In genomic region chr14:63760014-63760413, GRCh38 we compare ENCODE assay signal across 14 cellular contexts. TPM values are rescaled to one million over a fixed set of nuclear protein-coding genes. Genes with fewer than 3 reads are reported as not detected.
A peak's percentile ranks its signal among the peaks of the same experiment; 100 is the strongest.
DNase-seq lines count a peak whose midpoint lies in the region; ATAC-seq and TF ChIP-seq lines count a peak whose summit lies in the region.
"Had no signal": no experiment of that assay in that cellular context is flagged by ENCODE, and none has a peak within 500 bp of the region (broad histone marks: within the 10 kb centered on the region; RNA-seq: fewer than 3 reads in every experiment).

No MANE protein-coding gene starts in this region.

- WGBS in SK-N-SH (ENCODE audit: low lambda C conversion rate): 92% methylated on average over 1 of the region's 1 CpG

- no peak for TF ChIP-seq CTCF in SK-N-SH (IDR thresholded peaks at IDR 0.05)

- H3K4me3 Mint-ChIP-seq in T-helper 1 cell treated with Interleukin-12 subunit alpha and Interleukin-12 subunit beta and Interleukin-4 antibody, amounts not matched to agents 30 μg/mL and 1 μg/mL, for 36 hours: peak overlapping the region; percentile 77
- H3K4me3 Mint-ChIP-seq in stimulated activated effector memory CD8-positive, alpha-beta T cell treated with anti-CD3 and anti-CD28 coated beads, Interleukin-12 subunit alpha, Interleukin-12 subunit beta, amount 100 ng/mL, for 72 hours: peak overlapping the region; percentile 58

- H3K36me3 ChIP-seq in SK-N-SH (replicated peaks in 1 of 2; ENCODE audit: control insufficient read depth in 1 of 2, insufficient read depth in 2 of 2, low read length in 1 of 2): no peaks in the 10 kb centered on the region
- H3K36me3 ChIP-seq: brain microvascular endothelial cell had no signal

- H3K4me2 ChIP-seq in SK-N-SH: no peak overlapping the region

- no peaks in the 10 kb centered on the region for H3K9me3 Mint-ChIP-seq in T-helper 1 cell treated with Interleukin-12 subunit alpha and Interleukin-12 subunit beta and Interleukin-4 antibody, amounts not matched to agents 30 μg/mL and 1 μg/mL, for 36 hours
- no peaks in the 10 kb centered on the region for H3K9me3 Mint-ChIP-seq in stimulated activated effector memory CD8-positive, alpha-beta T cell treated with anti-CD3 and anti-CD28 coated beads, Interleukin-12 subunit alpha, Interleukin-12 subunit beta, amount 100 ng/mL, for 72 hours

- TF ChIP-seq EP300 in SK-N-SH (IDR thresholded peaks at IDR 0.05; ENCODE audit: borderline replicate concordance in 1 of 2, low read depth in 1 of 2, low read length in 1 of 2): no peak

- DNase-seq in SK-N-SH (no peak), NCI-H748 (lab: John Stamatoyannopoulos, UW; ENCODE audit: unreplicated experiment) (no peak), caudate nucleus (lab: John Stamatoyannopoulos, UW) (no peak)
- DNase-seq in stimulated activated effector memory CD8-positive, alpha-beta T cell treated with anti-CD3 and anti-CD28 coated beads, Interleukin-12 subunit alpha, Interleukin-12 subunit beta, amount 100 ng/mL, for 72 hours (ENCODE audit: low spot score in 2 of 2): no peak
- DNase-seq: activated CD4-positive, alpha-beta T cell treated with anti-CD3 and anti-CD28 coated beads for 1 hour; brain microvascular endothelial cell had no signal

- peak overlapping the region; percentile 93 for H3K27ac Mint-ChIP-seq in T-helper 1 cell treated with Interleukin-12 subunit alpha and Interleukin-12 subunit beta and Interleukin-4 antibody, amounts not matched to agents 30 μg/mL and 1 μg/mL, for 36 hours
- peak overlapping the region; percentile 44 for H3K27ac Mint-ChIP-seq in stimulated activated effector memory CD8-positive, alpha-beta T cell treated with anti-CD3 and anti-CD28 coated beads, Interleukin-12 subunit alpha, Interleukin-12 subunit beta, amount 100 ng/mL, for 72 hours

- POLR2A ChIA-PET in SK-N-SH (lab: Yijun Ruan, JAX): no interaction called here

- H3F3A ChIP-seq in SK-N-SH (replicated peaks; ENCODE audit: insufficient read depth): no peaks in the 10 kb centered on the region

- no peak overlapping the region for H3K4me3 ChIP-seq in SK-N-SH (ENCODE audit: low read depth in 2 of 2, low read length in 1 of 2)
- H3K4me3 ChIP-seq: lung, skin epidermis had no signal

- no peak for ATAC-seq in SK-N-SH treated with all-trans-retinoic acid at 6 μM for 48 hours
- peak; percentile 51 for ATAC-seq in HG02642 (IDR thresholded peaks at IDR 0.05; ENCODE audit: poor library complexity, unreplicated experiment)
- ATAC-seq in stimulated activated effector memory CD8-positive, alpha-beta T cell treated with anti-CD3 and anti-CD28 coated beads, Interleukin-12 subunit alpha, Interleukin-12 subunit beta, amount 100 ng/mL, for 72 hours: peak; percentile 77
- ATAC-seq in esophagus mucosa: no peak
- ATAC-seq: Panc1 had no signal

- H3K27ac ChIP-seq in SK-N-SH (ENCODE audit: low read depth in 2 of 2, low read length in 1 of 2) (no peak overlapping the region), caudate nucleus (ENCODE audit: low read depth, low read length) (no peak overlapping the region)
- H3K27ac ChIP-seq: 22Rv1, brain microvascular endothelial cell had no signal

- H3K9ac ChIP-seq in SK-N-SH: no peak overlapping the region

- H4K20me1 ChIP-seq in SK-N-SH (ENCODE audit: insufficient read depth): no peaks in the 10 kb centered on the region

- CTCF ChIA-PET in SK-N-SH (lab: Yijun Ruan, JAX): no interaction called here

- H3K79me2 ChIP-seq in SK-N-SH (ENCODE audit: insufficient read depth): no peaks in the 10 kb centered on the region

- no peaks in the 10 kb centered on the region for H3K9me3 ChIP-seq in SK-N-SH

- no peaks in the 10 kb centered on the region for H3K9me2 ChIP-seq in SK-N-SH

- no peaks in the 10 kb centered on the region for H3K27me3 Mint-ChIP-seq in T-helper 1 cell treated with Interleukin-12 subunit alpha and Interleukin-12 subunit beta and Interleukin-4 antibody, amounts not matched to agents 30 μg/mL and 1 μg/mL, for 36 hours (ENCODE audit: low read depth)

- H3K27me3 ChIP-seq in SK-N-SH (ENCODE audit: insufficient read depth): no peaks in the 10 kb centered on the region
- H3K27me3 ChIP-seq: brain microvascular endothelial cell had no signal

- H3K36me3 Mint-ChIP-seq in T-helper 1 cell treated with Interleukin-12 subunit alpha and Interleukin-12 subunit beta and Interleukin-4 antibody, amounts not matched to agents 30 μg/mL and 1 μg/mL, for 36 hours (ENCODE audit: low read depth): peaks cover 1% of the 10 kb centered on the region
- no peaks in the 10 kb centered on the region for H3K36me3 Mint-ChIP-seq in stimulated activated effector memory CD8-positive, alpha-beta T cell treated with anti-CD3 and anti-CD28 coated beads, Interleukin-12 subunit alpha, Interleukin-12 subunit beta, amount 100 ng/mL, for 72 hours

- no peak for TF ChIP-seq RAD21 in SK-N-SH (IDR thresholded peaks at IDR 0.05; ENCODE audit: low read length)

- 0 out of 2 replicates have a peak overlapping the region, but pooled peaks have one; percentile 65 for H2AFZ ChIP-seq in SK-N-SH (ENCODE audit: low read depth)

- no peaks in the 10 kb centered on the region for H3K4me1 ChIP-seq in SK-N-SH (ENCODE audit: control insufficient read depth in 1 of 2, insufficient read depth in 2 of 2, low read depth in 1 of 2, low read length in 1 of 2)

- peaks cover 13% of the 10 kb centered on the region for H3K4me1 Mint-ChIP-seq in T-helper 1 cell treated with Interleukin-12 subunit alpha and Interleukin-12 subunit beta and Interleukin-4 antibody, amounts not matched to agents 30 μg/mL and 1 μg/mL, for 36 hours (ENCODE audit: low read depth)
- H3K4me1 Mint-ChIP-seq in stimulated activated effector memory CD8-positive, alpha-beta T cell treated with anti-CD3 and anti-CD28 coated beads, Interleukin-12 subunit alpha, Interleukin-12 subunit beta, amount 100 ng/mL, for 72 hours: peaks cover 12% of the 10 kb centered on the region

TF ChIP-seq in SK-N-SH, 30 proteins besides CTCF, POLR2A, EP300 and RAD21 (continues in another document):
- TF ChIP-seq YY1 (IDR thresholded peaks at IDR 0.05; ENCODE audit: low read depth) (no peak), JUND (IDR thresholded peaks at IDR 0.05) (no peak), RFX5 (IDR thresholded peaks at IDR 0.05; ENCODE audit: low read length) (no peak), TEAD4 (IDR thresholded peaks at IDR 0.05; ENCODE audit: borderline replicate concordance, insufficient read depth) (no peak), TCF12 (IDR thresholded peaks at IDR 0.05) (no peak), USF1 (IDR thresholded peaks at IDR 0.05; ENCODE audit: borderline replicate concordance, low read depth) (no peak), RCOR1 (IDR thresholded peaks at IDR 0.05; ENCODE audit: low read length) (no peak)

TF ChIP-seq in SK-N-SH treated with all-trans-retinoic acid at 6 μM for 48 hours, 23 proteins besides CTCF, POLR2A, EP300 and RAD21:
- TF ChIP-seq ZFP3 (CRISPR knock-in tag; IDR thresholded peaks at IDR 0.05) (no peak), ZNF70 (CRISPR knock-in tag; IDR thresholded peaks at IDR 0.05) (no peak), ZNF8 (CRISPR knock-in tag; IDR thresholded peaks at IDR 0.05) (no peak), TCF4 (CRISPR knock-in tag; IDR thresholded peaks at IDR 0.05; ENCODE audit: borderline replicate concordance) (no peak), ISL1 (CRISPR knock-in tag; IDR thresholded peaks at IDR 0.05) (no peak), GLIS3 (CRISPR knock-in tag; IDR thresholded peaks at IDR 0.05) (no peak), BACH2 (CRISPR knock-in tag; IDR thresholded peaks at IDR 0.05; ENCODE audit: borderline replicate concordance) (no peak)

RNA-seq across cellular contexts. Expression of gene SGPP1, which starts 32.1 kb away (rescaled TPM):
- polyA plus RNA-seq in SK-N-SH (2012; rRNA removed): 8.1 and 8.4 TPM in 2 replicates
- 11.6 and 12.3 TPM in 2 replicates for polyA plus RNA-seq in SK-N-SH (2012; cell fraction: cytosol; rRNA removed)
- polyA plus RNA-seq in SK-N-SH (2012; cell fraction: nucleus; rRNA removed): 3.3 and 6.0 TPM in 2 replicates
- 6.2 TPM for total RNA-seq in esophagus mucosa

Comparison
In these comparisons a context has a peak if more than half of its experiments do, and no peak if none do; other contexts are left out.
1. ATAC-seq: peak in HG02642 (single experiment) and stimulated activated effector memory CD8-positive, alpha-beta T cell treated with anti-CD3 and anti-CD28 coated beads, Interleukin-12 subunit alpha, Interleukin-12 subunit beta, amount 100 ng/mL, for 72 hours (single experiment); none in SK-N-SH treated with all-trans-retinoic acid at 6 μM for 48 hours (single experiment) and esophagus mucosa (single experiment).